In genomic region chr6:26445934-26446667, GRCh38 we compare ENCODE assay signal across 10 cellular contexts. TPM values are rescaled to one million over a fixed set of nuclear protein-coding genes. Genes with fewer than 3 reads are reported as not detected.
A peak's percentile ranks its signal among the peaks of the same experiment; 100 is the strongest.
DNase-seq lines count a peak whose midpoint lies in the region; ATAC-seq, FAIRE-seq and TF ChIP-seq lines count a peak whose summit lies in the region.
"Had no signal": no experiment of that assay in that cellular context is flagged by ENCODE, and none has a peak within 500 bp of the region (broad histone marks: within the 10 kb centered on the region; RNA-seq: fewer than 3 reads in every experiment).

No MANE protein-coding gene starts in this region.

- no peak overlapping the region for H4K5ac ChIP-seq in IMR-90 (ENCODE audit: low read depth, low read length)

- peak in 1 of 2 experiments; percentile 65; a peak in 1 of 4 replicates for TF ChIP-seq EP300 in GM12878 (IDR thresholded peaks at IDR 0.05; ENCODE audit: borderline replicate concordance in 1 of 2, control insufficient read depth in 1 of 2, low read depth in 2 of 2, low read length in 2 of 2)

- H3K56ac ChIP-seq in IMR-90 (ENCODE audit: extremely low read depth, insufficient read depth, low read length): no peak overlapping the region

- no peak overlapping the region for H3K4ac ChIP-seq in IMR-90 (ENCODE audit: low read depth, low read length)

- H3K18ac ChIP-seq in IMR-90 (ENCODE audit: low read depth, low read length): no peak overlapping the region

- DNase-seq in GM12864 (ENCODE audit: low read depth): peak; percentile 55
- DNase-seq in IMR-90: no peak
- peak; percentile 76 for DNase-seq in GM12878 (ENCODE audit: low read depth, low spot score)
- no peak for DNase-seq in MG63
- DNase-seq in NCI-H446 treated with DMSO at 0.1 percent for 48 hours (lab: John Stamatoyannopoulos, UW): no peak
- DNase-seq in D341Med (ENCODE audit: low spot score): no peak
- DNase-seq: lower lobe of right lung had no signal

- H2AFZ ChIP-seq in IMR-90 (replicated peaks; ENCODE audit: low read length, poor library complexity): no peak overlapping the region
- H2AFZ ChIP-seq in GM12878 (ENCODE audit: control insufficient read depth, low read depth, low read length): peak overlapping the region; percentile 29

- TF ChIP-seq POLR2A in IMR-90 (IDR thresholded peaks at IDR 0.05; ENCODE audit: low read depth, low read length) (no peak), GM12878 (IDR thresholded peaks at IDR 0.05; ENCODE audit: low read depth, low read length) (no peak)

- H3K79me1 ChIP-seq in IMR-90 (ENCODE audit: low read depth in 1 of 2, low read length in 2 of 2): peaks cover 0 to 3% of the 10 kb centered on the region in 2 experiments; a peak in 1 of 4 replicates

- H2BK20ac ChIP-seq in IMR-90 (ENCODE audit: low read depth, low read length): no peak overlapping the region

- H3K9me3 ChIP-seq in IMR-90 (ENCODE audit: control insufficient read depth, insufficient read depth, low read length): no peaks in the 10 kb centered on the region
- H3K9me3 ChIP-seq in GM12878 (replicated peaks; ENCODE audit: control insufficient read depth, insufficient read depth, low read length): no peaks in the 10 kb centered on the region
- H3K9me3 ChIP-seq in MG63: no peaks in the 10 kb centered on the region
- H3K9me3 ChIP-seq: lower lobe of right lung had no signal

- in situ Hi-C loops in IMR-90 (cut with MboI; ENCODE audit: low sequenced_read_pairs): no loop called here
- in situ Hi-C loops in GM12878 (cut with MboI): no loop called here

- H3K9ac ChIP-seq in IMR-90 (ENCODE audit: low read depth, low read length) (no peak overlapping the region), GM12878 (ENCODE audit: control insufficient read depth, insufficient read depth, low read length) (peak overlapping the region; percentile 34; the same call in 1 of the 2 replicates)

- H3K27ac ChIP-seq in IMR-90 (ENCODE audit: insufficient read depth, low read length) (no peak overlapping the region), GM12878 (ENCODE audit: control insufficient read depth, insufficient read depth) (peak overlapping the region; percentile 58)

- peak; percentile 89 for FAIRE-seq in GM12878 (lab: Jason Lieb, UNC)

- POLR2A ChIA-PET in IMR-90 (lab: Charles Lee; ENCODE audit: unreplicated experiment) (no interaction called here), GM12878 (lab: Charles Lee) (interaction anchor here (0.6 to 3.4 kb wide), 9 partner anchors 9 to 130 kb away, joined by 3 to 38 read pairs (median 3); no protein-coding TSS in a partner anchor)

- H3K4me1 ChIP-seq in IMR-90 (ENCODE audit: control insufficient read depth, insufficient read depth, low read length) (peaks cover 8% of the 10 kb centered on the region), GM12878 (ENCODE audit: control insufficient read depth, insufficient read depth, low read length) (peaks cover 21% of the 10 kb centered on the region)

- H2AK9ac ChIP-seq in IMR-90 (replicated peaks; ENCODE audit: low read depth, low read length, poor library complexity): no peak overlapping the region

- intact Hi-C loops in IMR-90 (cut with micrococcal nuclease) (no loop called here), GM12878 (cut with micrococcal nuclease; ENCODE audit: unreplicated experiment) (loop anchor here (5.0 kb wide), 1 partner anchor 84 kb away; no protein-coding TSS in a partner anchor)

- H3K14ac ChIP-seq in IMR-90 (replicated peaks; ENCODE audit: low read depth, low read length): no peak overlapping the region

- TF ChIP-seq RAD21 in IMR-90 (IDR thresholded peaks at IDR 0.05; ENCODE audit: low read length) (no peak), GM12878 (IDR thresholded peaks at IDR 0.05; ENCODE audit: insufficient read depth, low read depth, low read length) (no peak)

- TF ChIP-seq CTCF in GM12864 (IDR thresholded peaks at IDR 0.05; ENCODE audit: low read depth, low read length, missing control alignments) (no peak), IMR-90 (conservative IDR thresholded peaks at IDR 0.05; ENCODE audit: low read depth, low read length) (no peak), GM12878 (IDR thresholded peaks at IDR 0.05 in 2 of 3, conservative IDR thresholded peaks at IDR 0.05 in 1 of 3; ENCODE audit: control insufficient read depth in 2 of 3, extremely low read depth in 1 of 3, insufficient read depth in 1 of 3, low read depth in 3 of 3, low read length in 3 of 3) (no peak)

- CTCF ChIA-PET in IMR-90 (lab: Yijun Ruan, JAX): interaction anchor here (0.5 kb wide), 1 partner anchor 1153 kb away, joined by 3 read pairs; no protein-coding TSS in a partner anchor
- CTCF ChIA-PET in GM12878 (lab: Yijun Ruan, JAX): interaction anchor here (0.6 to 2.7 kb wide), 10 partner anchors 8 to 141 kb away, joined by 3 to 8 read pairs (median 3); no protein-coding TSS in a partner anchor

- no peak overlapping the region for H3K4me2 ChIP-seq in IMR-90 (ENCODE audit: low read depth, low read length)
- H3K4me2 ChIP-seq in GM12878 (ENCODE audit: control insufficient read depth, insufficient read depth): peak overlapping the region; percentile 78

- SMC1A ChIA-PET in GM12878 (lab: Charles Lee; ENCODE audit: uncharacterized antibody, unreplicated experiment): interaction anchor here (0.7 to 3.0 kb wide), 26 partner anchors 9 to 173 kb away, joined by 3 to 26 read pairs (median 4); partner anchors contain the start of gene BTN2A2

- ATAC-seq in GM21381 (IDR thresholded peaks at IDR 0.05; ENCODE audit: unreplicated experiment) (peak; percentile 93), IMR-90 (ENCODE audit: low read depth) (no peak), GM12878 (peak; percentile 98), HG02970 (IDR thresholded peaks at IDR 0.05; ENCODE audit: low FRiP score, unreplicated experiment) (no peak)

- no CpG with 5 or more reads among the region's 5 CpGs for WGBS in IMR-90 (ENCODE audit: extremely low coverage in 2 of 2, insufficient read length in 1 of 2), 2 experiments
- 6% methylated on average over 5 of the region's 5 CpGs for WGBS in GM12878 (ENCODE audit: insufficient coverage, insufficient replicate concordance, low lambda C conversion rate, missing lambda C conversion rate)

- H4K20me1 ChIP-seq in IMR-90 (ENCODE audit: insufficient read depth, low read length) (no peaks in the 10 kb centered on the region), GM12878 (ENCODE audit: control insufficient read depth, insufficient read depth) (no peaks in the 10 kb centered on the region)

- no peak overlapping the region for H2BK120ac ChIP-seq in IMR-90 (ENCODE audit: low read depth, low read length)

- BruUV-seq in IMR-90 (replicated peaks; lab: Mats Ljungman, UMichigan): no TSS peak
- no TSS peak for BruUV-seq in GM12878 (replicated peaks; lab: Mats Ljungman, UMichigan)

- H3K4me3 ChIP-seq in GM12864 (ENCODE audit: low read depth, low read length) (no peak overlapping the region), IMR-90 (ENCODE audit: insufficient read depth, low read depth, low read length) (no peak overlapping the region), GM12878 (peak overlapping the region; percentile 19; the same call in 1 of the 2 replicates), MG63 (no peak overlapping the region)
- H3K4me3 ChIP-seq: lower lobe of right lung had no signal

- dilution Hi-C loops in IMR-90 (cut with HindIII; ENCODE audit: low sequenced_read_pairs, unreplicated experiment): no loop called here

- H3K36me3 ChIP-seq in IMR-90 (ENCODE audit: control insufficient read depth, insufficient read depth, low read length) (peaks cover 12% of the 10 kb centered on the region), GM12878 (ENCODE audit: control insufficient read depth in 2 of 2, insufficient read depth in 2 of 2, low read length in 1 of 2) (peaks cover 0 to 18% of the 10 kb centered on the region in 2 experiments; a peak in 2 of 4 replicates), MG63 (no peaks in the 10 kb centered on the region)

- peak overlapping the region; percentile 0; the same call in 1 of the 2 replicates for H4K91ac ChIP-seq in IMR-90 (ENCODE audit: insufficient read depth, low read depth, low read length)

- H3K9me1 ChIP-seq in IMR-90 (ENCODE audit: insufficient read depth, low read length): 0 out of 2 replicates have a peak, but pooled peaks cover 2% of the 10 kb centered on the region

- no peak overlapping the region for H3K23ac ChIP-seq in IMR-90 (ENCODE audit: low read depth, low read length)

- H3K79me2 ChIP-seq in GM12878 (ENCODE audit: control insufficient read depth, insufficient read depth, low read length): peaks cover 5% of the 10 kb centered on the region

- RAD21 ChIA-PET in GM12878 (lab: Charles Lee; ENCODE audit: unreplicated experiment): interaction anchor here (0.8 to 2.4 kb wide), 13 partner anchors 8 to 114 kb away, joined by 3 to 27 read pairs (median 4); partner anchors contain the start of gene BTN2A2

- no peak overlapping the region for H2BK15ac ChIP-seq in IMR-90 (ENCODE audit: low read depth, low read length)

- H3K27me3 ChIP-seq in IMR-90 (ENCODE audit: control insufficient read depth, insufficient read depth, low read length) (no peaks in the 10 kb centered on the region), GM12878 (replicated peaks in 1 of 2; ENCODE audit: control insufficient read depth in 2 of 2, insufficient read depth in 2 of 2, low read length in 1 of 2) (no peaks in the 10 kb centered on the region), MG63 (no peaks in the 10 kb centered on the region)

- H4K8ac ChIP-seq in IMR-90 (ENCODE audit: low read depth in 2 of 2, low read length in 2 of 2): no peak overlapping the region

- no peak overlapping the region for H2AK5ac ChIP-seq in IMR-90 (ENCODE audit: low read depth, low read length)

- no peak overlapping the region for H2BK5ac ChIP-seq in IMR-90 (ENCODE audit: low read depth, low read length, poor library complexity, severe bottlenecking)

RNA-seq across cellular contexts. Expression of gene BTN3A3, which starts 5.8 kb away (rescaled TPM):
- total RNA-seq in IMR-90 (2012; rRNA removed) (14.4 and 15.8 TPM in 2 replicates), GM12878 (2014; rRNA removed) (14.2 and 15.1 TPM in 2 replicates), GM12878 (2014; rRNA removed; fragmentation: Illumina TruSeq; extraction: Trizol) (12.7 and 13.5 TPM in 2 replicates), GM12878 (2021) (15.2 and 15.7 TPM in 2 replicates)
- polyA plus RNA-seq in IMR-90 (2012; rRNA removed) (12.4 and 14.8 TPM in 2 replicates), GM12878 (2011; rRNA removed) (42.1 and 49.7 TPM in 2 replicates), GM12878 (2014; fragmentation: Illumina TruSeq; extraction: Trizol) (20.8 and 27.3 TPM in 2 replicates), GM12878 (2014; fragmentation: Nextera tagmentation; extraction: Ambion mirVana) (1 to 10 TPM; 5.8 to 8.4 TPM), GM12878 (2014; rRNA removed) (15.7 and 16.3 TPM in 2 replicates), GM12878 (2016; fragmentation: Nextera tagmentation; extraction: Ambion mirVana) (10 to 100 TPM in 1 of 2 experiments, 1 to 10 TPM in 1; 8.9 to 11.3 TPM)
- polyA plus RNA-seq in IMR-90 (2012; cell fraction: cytosol; rRNA removed): 6.3 and 10.8 TPM in 2 replicates
- polyA plus RNA-seq in IMR-90 (2012; cell fraction: nucleus; rRNA removed; ENCODE audit: low replicate concordance): 13.9 and 51.5 TPM in 2 replicates
- 137 and 149 TPM in 2 replicates for total RNA-seq in GM12878 (2013; cell fraction: nucleolus; rRNA removed)
- 21.5 TPM for polyA plus RNA-seq in GM12878 (2011; ENCODE audit: low read depth)
- polyA plus RNA-seq in GM12878 (2011; cell fraction: cytosol; rRNA removed): 21.8 and 27.6 TPM in 2 replicates
- 99.9 and 135 TPM in 2 replicates for polyA plus RNA-seq in GM12878 (2011; cell fraction: nucleus; rRNA removed)
- 21.3 and 28.2 TPM in 2 replicates for polyA plus RNA-seq in GM12878 (2012)
- polyA minus RNA-seq in GM12878 (2011; rRNA and poly(A)+ RNA removed): 59.2 and 67.2 TPM in 2 replicates
- polyA minus RNA-seq in GM12878 (2011; cell fraction: cytosol; rRNA and poly(A)+ RNA removed): 9.0 and 11.8 TPM in 2 replicates
- 42.1 and 50.7 TPM in 2 replicates for polyA minus RNA-seq in GM12878 (2011; cell fraction: nucleus; rRNA and poly(A)+ RNA removed)
- total RNA-seq in MG63 (2014; rRNA removed; shearing (Covaris generic); ENCODE audit: low replicate concordance): 7.5 and 16.1 TPM in 2 replicates

RNA-seq across cellular contexts. Expression of gene BTN2A1, which starts 11.7 kb away (rescaled TPM):
- total RNA-seq in IMR-90 (2012; rRNA removed) (11.4 and 13.6 TPM in 2 replicates), GM12878 (2014; rRNA removed) (7.2 and 8.2 TPM in 2 replicates), GM12878 (2014; rRNA removed; fragmentation: Illumina TruSeq; extraction: Trizol) (13.6 and 14.0 TPM in 2 replicates), GM12878 (2021) (15.6 and 16.7 TPM in 2 replicates)
- polyA plus RNA-seq in IMR-90 (2012; rRNA removed) (37.9 and 40.2 TPM in 2 replicates), GM12878 (2011; rRNA removed) (25.5 and 28.0 TPM in 2 replicates), GM12878 (2014; fragmentation: Illumina TruSeq; extraction: Trizol) (18.7 and 20.7 TPM in 2 replicates), GM12878 (2014; fragmentation: Nextera tagmentation; extraction: Ambion mirVana) (10 to 100 TPM; 15.6 to 15.9 TPM), GM12878 (2014; rRNA removed) (16.0 and 16.7 TPM in 2 replicates), GM12878 (2016; fragmentation: Nextera tagmentation; extraction: Ambion mirVana) (10 to 100 TPM; 11.2 to 13.2 TPM)
- 18.8 and 24.5 TPM in 2 replicates for polyA plus RNA-seq in IMR-90 (2012; cell fraction: cytosol; rRNA removed)
- polyA plus RNA-seq in IMR-90 (2012; cell fraction: nucleus; rRNA removed; ENCODE audit: low replicate concordance): 44.0 and 69.0 TPM in 2 replicates
- 38.7 and 39.2 TPM in 2 replicates for total RNA-seq in GM12878 (2013; cell fraction: nucleolus; rRNA removed)
- polyA plus RNA-seq in GM12878 (2011; ENCODE audit: low read depth): 14.8 TPM
- 21.4 and 23.1 TPM in 2 replicates for polyA plus RNA-seq in GM12878 (2011; cell fraction: cytosol; rRNA removed)
- polyA plus RNA-seq in GM12878 (2011; cell fraction: nucleus; rRNA removed): 52.3 and 54.4 TPM in 2 replicates
- 17.9 and 19.6 TPM in 2 replicates for polyA plus RNA-seq in GM12878 (2012)
- 24.4 and 31.8 TPM in 2 replicates for polyA minus RNA-seq in GM12878 (2011; rRNA and poly(A)+ RNA removed)
- 7.4 and 9.5 TPM in 2 replicates for polyA minus RNA-seq in GM12878 (2011; cell fraction: cytosol; rRNA and poly(A)+ RNA removed)
- 14.6 and 23.2 TPM in 2 replicates for polyA minus RNA-seq in GM12878 (2011; cell fraction: nucleus; rRNA and poly(A)+ RNA removed)
- total RNA-seq in MG63 (2014; rRNA removed; shearing (Covaris generic); ENCODE audit: low replicate concordance): 2.9 and 6.6 TPM in 2 replicates

RNA-seq across cellular contexts. Expression of gene BTN3A1, which starts 44.0 kb away (rescaled TPM):
- total RNA-seq in IMR-90 (2012; rRNA removed) (15.3 and 16.5 TPM in 2 replicates), GM12878 (2014; rRNA removed) (16.4 and 21.0 TPM in 2 replicates), GM12878 (2014; rRNA removed; fragmentation: Illumina TruSeq; extraction: Trizol) (15.7 and 19.1 TPM in 2 replicates), GM12878 (2021) (17.6 and 19.5 TPM in 2 replicates)
- polyA plus RNA-seq in IMR-90 (2012; rRNA removed) (9.8 and 14.4 TPM in 2 replicates), GM12878 (2011; rRNA removed) (60.1 and 64.3 TPM in 2 replicates), GM12878 (2014; fragmentation: Illumina TruSeq; extraction: Trizol) (22.8 and 26.7 TPM in 2 replicates), GM12878 (2014; fragmentation: Nextera tagmentation; extraction: Ambion mirVana) (1 to 10 TPM; 5.6 TPM), GM12878 (2014; rRNA removed) (18.0 and 22.4 TPM in 2 replicates), GM12878 (2016; fragmentation: Nextera tagmentation; extraction: Ambion mirVana) (10 to 100 TPM in 1 of 2 experiments, 1 to 10 TPM in 1; 9.8 to 10.5 TPM)
- polyA plus RNA-seq in IMR-90 (2012; cell fraction: cytosol; rRNA removed): 5.7 and 11.5 TPM in 2 replicates
- polyA plus RNA-seq in IMR-90 (2012; cell fraction: nucleus; rRNA removed; ENCODE audit: low replicate concordance): 23.3 and 47.1 TPM in 2 replicates
- total RNA-seq in GM12878 (2013; cell fraction: nucleolus; rRNA removed): 206 and 211 TPM in 2 replicates
- 32.0 TPM for polyA plus RNA-seq in GM12878 (2011; ENCODE audit: low read depth)
- 33.3 and 43.0 TPM in 2 replicates for polyA plus RNA-seq in GM12878 (2011; cell fraction: cytosol; rRNA removed)
- 116 and 165 TPM in 2 replicates for polyA plus RNA-seq in GM12878 (2011; cell fraction: nucleus; rRNA removed)
- 33.4 and 39.6 TPM in 2 replicates for polyA plus RNA-seq in GM12878 (2012)
- 61.2 and 67.0 TPM in 2 replicates for polyA minus RNA-seq in GM12878 (2011; rRNA and poly(A)+ RNA removed)
- polyA minus RNA-seq in GM12878 (2011; cell fraction: cytosol; rRNA and poly(A)+ RNA removed): 4.8 and 9.1 TPM in 2 replicates
- 26.5 and 28.0 TPM in 2 replicates for polyA minus RNA-seq in GM12878 (2011; cell fraction: nucleus; rRNA and poly(A)+ RNA removed)
- 11.2 and 11.3 TPM in 2 replicates for total RNA-seq in MG63 (2014; rRNA removed; shearing (Covaris generic); ENCODE audit: low replicate concordance)

RNA-seq across cellular contexts. Expression of gene BTN1A1, which starts 54.0 kb away (rescaled TPM):
- total RNA-seq in IMR-90 (2012; rRNA removed) (not detected in 2 replicates), GM12878 (2014; rRNA removed) (0.79 and 1.1 TPM in 2 replicates), GM12878 (2014; rRNA removed; fragmentation: Illumina TruSeq; extraction: Trizol) (1.1 TPM in 2 replicates), GM12878 (2021) (1.1 and 1.5 TPM in 2 replicates)
- polyA plus RNA-seq in IMR-90 (2012; rRNA removed) (not detected in 2 replicates), GM12878 (2011; rRNA removed) (0.04 and 0.05 TPM in 2 replicates), GM12878 (2014; fragmentation: Illumina TruSeq; extraction: Trizol) (1.7 and 2.2 TPM in 2 replicates), GM12878 (2014; fragmentation: Nextera tagmentation; extraction: Ambion mirVana) (under 1 TPM; 0.82 to 0.91 TPM), GM12878 (2014; rRNA removed) (0.57 and 0.63 TPM in 2 replicates), GM12878 (2016; fragmentation: Nextera tagmentation; extraction: Ambion mirVana) (1 to 10 TPM in 1 of 2 experiments, under 1 TPM in 1; 0.18 to 1.1 TPM)
- polyA plus RNA-seq in IMR-90 (2012; cell fraction: cytosol; rRNA removed): not detected in 2 replicates
- polyA plus RNA-seq in IMR-90 (2012; cell fraction: nucleus; rRNA removed; ENCODE audit: low replicate concordance): not detected in 2 replicates
- total RNA-seq in GM12878 (2013; cell fraction: nucleolus; rRNA removed): not detected in 2 replicates
- 0.26 TPM for polyA plus RNA-seq in GM12878 (2011; ENCODE audit: low read depth)
- 0.03 TPM in 2 replicates for polyA plus RNA-seq in GM12878 (2011; cell fraction: cytosol; rRNA removed)
- not detected in 2 replicates for polyA plus RNA-seq in GM12878 (2011; cell fraction: nucleus; rRNA removed)
- polyA plus RNA-seq in GM12878 (2012): 0.08 and 0.26 TPM in 2 replicates
- polyA minus RNA-seq in GM12878 (2011; rRNA and poly(A)+ RNA removed): not detected in 2 replicates
- not detected in 2 replicates for polyA minus RNA-seq in GM12878 (2011; cell fraction: cytosol; rRNA and poly(A)+ RNA removed)
- not detected in 2 replicates for polyA minus RNA-seq in GM12878 (2011; cell fraction: nucleus; rRNA and poly(A)+ RNA removed)
- not detected in 2 replicates for total RNA-seq in MG63 (2014; rRNA removed; shearing (Covaris generic); ENCODE audit: low replicate concordance)
- total RNA-seq: G401, lower lobe of right lung had no signal

Comparison
In these comparisons a context has a peak if more than half of its experiments do, and no peak if none do; other contexts are left out.
1. DNase-seq: peak in GM12864 (single experiment) and GM12878 (single experiment); none in IMR-90 (single experiment), MG63 (single experiment), NCI-H446 treated with DMSO at 0.1 percent for 48 hours (single experiment) and D341Med (single experiment).
2. ATAC-seq: peak in GM21381 (single experiment) and GM12878 (single experiment); none in IMR-90 (single experiment) and HG02970 (single experiment).